Comparison of ENCODE assay signal across 24 cellular contexts in genomic region chr7:21054427-21055133, GRCh38.
"Had no signal": no experiment of that assay in that cellular context is flagged by ENCODE, and none has a peak within 500 bp of the region (broad histone marks: within the 10 kb centered on the region; RNA-seq: fewer than 3 reads in every experiment).

No MANE protein-coding gene starts in this region.

- H3K36me3 ChIP-seq: brain microvascular endothelial cell, heart left ventricle, stomach, vagina had no signal

- H3K27me3 ChIP-seq: brain microvascular endothelial cell, heart left ventricle, stomach, vagina had no signal

- H3K4me1 Mint-ChIP-seq: activated naive CD4-positive, alpha-beta T cell treated with anti-CD3 and anti-CD28 coated beads, Interleukin-2, amount 50 U/mL, for 24 hours; central memory CD8-positive, alpha-beta T cell; stimulated activated memory B cell treated with anti-CD40 and anti-IgM and Interleukin-4, amounts not matched to agents 10 μg/mL and 1 μg/mL and 100 μg/mL, for 72 hours had no signal

- H3K9me3 ChIP-seq: stomach, vagina had no signal

- H3K9me3 Mint-ChIP-seq: activated naive CD4-positive, alpha-beta T cell treated with anti-CD3 and anti-CD28 coated beads, Interleukin-2, amount 50 U/mL, for 24 hours; central memory CD8-positive, alpha-beta T cell; effector memory CD8-positive, alpha-beta T cell had no signal

- H3K4me3 Mint-ChIP-seq: activated naive CD4-positive, alpha-beta T cell treated with anti-CD3 and anti-CD28 coated beads, Interleukin-2, amount 50 U/mL, for 24 hours; central memory CD8-positive, alpha-beta T cell; effector memory CD8-positive, alpha-beta T cell; natural killer cell treated with Interleukin-12 subunit alpha and Interleukin-12 subunit beta and Interleukin-15 and Interleukin-18, amount 100 ng/mL, for 72 hours; stimulated activated memory B cell treated with anti-CD40 and anti-IgM and Interleukin-4, amounts not matched to agents 10 μg/mL and 1 μg/mL and 100 μg/mL, for 72 hours had no signal

- DNase-seq: activated CD4-positive, alpha-beta T cell treated with anti-CD3 and anti-CD28 coated beads for 1 hour; activated CD4-positive, alpha-beta T cell treated with anti-CD3 and anti-CD28 coated beads, Interleukin-2, amount 50 U/mL, for 1 hour; activated gamma-delta T cell treated with Interleukin-2 at 50 U/mL for 16 hours; activated T-cell treated with anti-CD3 and anti-CD28 coated beads, Interleukin-2, amount 50 U/mL, for 1 hour; aorta; brain microvascular endothelial cell; dorsolateral prefrontal cortex; effector memory CD8-positive, alpha-beta T cell; heart left ventricle; left ventricle myocardium superior; occipital lobe; stimulated activated CD4-positive, alpha-beta T cell treated with anti-CD3 and anti-CD28 coated beads, Interleukin-15, amount 100 ng/mL, for 24 hours; stomach; T-helper 9 cell; trophoblast cell had no signal

- H3K4me2 ChIP-seq: smooth muscle cell had no signal

- H3K4me3 ChIP-seq: dorsolateral prefrontal cortex, heart left ventricle, smooth muscle cell, stomach, vagina had no signal

- H3K27ac Mint-ChIP-seq: activated naive CD4-positive, alpha-beta T cell treated with anti-CD3 and anti-CD28 coated beads, Interleukin-2, amount 50 U/mL, for 24 hours; effector memory CD8-positive, alpha-beta T cell; natural killer cell treated with Interleukin-12 subunit alpha and Interleukin-12 subunit beta and Interleukin-15 and Interleukin-18, amount 100 ng/mL, for 72 hours; stimulated activated memory B cell treated with anti-CD40 and anti-IgM and Interleukin-4, amounts not matched to agents 10 μg/mL and 1 μg/mL and 100 μg/mL, for 72 hours had no signal

- FAIRE-seq: colon, islet of Langerhans had no signal

- H3K36me3 Mint-ChIP-seq: activated naive CD4-positive, alpha-beta T cell treated with anti-CD3 and anti-CD28 coated beads, Interleukin-2, amount 50 U/mL, for 24 hours; natural killer cell treated with Interleukin-12 subunit alpha and Interleukin-12 subunit beta and Interleukin-15 and Interleukin-18, amount 100 ng/mL, for 72 hours; stimulated activated memory B cell treated with anti-CD40 and anti-IgM and Interleukin-4, amounts not matched to agents 10 μg/mL and 1 μg/mL and 100 μg/mL, for 72 hours had no signal

- H3K27me3 Mint-ChIP-seq: stimulated activated memory B cell treated with anti-CD40 and anti-IgM and Interleukin-4, amounts not matched to agents 10 μg/mL and 1 μg/mL and 100 μg/mL, for 72 hours had no signal

- H3K27ac ChIP-seq: brain microvascular endothelial cell, dorsolateral prefrontal cortex, heart left ventricle, stomach, vagina had no signal

- ATAC-seq: effector memory CD8-positive, alpha-beta T cell; heart left ventricle; left ventricle myocardium superior; natural killer cell treated with Interleukin-12 subunit alpha and Interleukin-12 subunit beta and Interleukin-15 and Interleukin-18, amount 100 ng/mL, for 72 hours; sciatic nerve; stimulated activated memory B cell treated with anti-CD40 and anti-IgM and Interleukin-4, amounts not matched to agents 10 μg/mL and 1 μg/mL and 100 μg/mL, for 72 hours had no signal

- H3K4me1 ChIP-seq: heart left ventricle, stomach, vagina had no signal
